1 cellular context compared by ENCODE assay signal in genomic region chr9:111952559-111952958, GRCh38.
TF ChIP-seq lines count a peak whose summit lies in the region.

No MANE protein-coding gene starts in this region.

TF ChIP-seq in WTC11, 78 proteins besides CTCF, POLR2A, EP300 and RAD21 (continued from another document):
- TF ChIP-seq ZBTB43 (CRISPR knock-in tag; IDR thresholded peaks at IDR 0.05) (no peak), FOXP4 (CRISPR knock-in tag; IDR thresholded peaks at IDR 0.05) (no peak), NR3C1 (CRISPR knock-in tag; conservative IDR thresholded peaks at IDR 0.05; ENCODE audit: low read depth) (no peak), RELA (CRISPR knock-in tag; IDR thresholded peaks at IDR 0.05; ENCODE audit: borderline replicate concordance) (no peak), ZNF281 (CRISPR knock-in tag; IDR thresholded peaks at IDR 0.05) (no peak), ZNF671 (CRISPR knock-in tag; IDR thresholded peaks at IDR 0.05) (no peak), ZBTB21 (CRISPR knock-in tag; IDR thresholded peaks at IDR 0.05; ENCODE audit: borderline replicate concordance) (no peak), USF2 (CRISPR knock-in tag; IDR thresholded peaks at IDR 0.05) (no peak)
